ENCODE assay signal across 8 cellular contexts in genomic region chr2:54116608-54117007, GRCh38. TPM values are rescaled to one million over a fixed set of nuclear protein-coding genes. Genes with fewer than 3 reads are reported as not detected.
DNase-seq lines count a peak whose midpoint lies in the region; ATAC-seq and TF ChIP-seq lines count a peak whose summit lies in the region.
"Not testable (repeated sequence)": the region's sequence is repeated elsewhere in the genome, so short reads cannot be mapped to it uniquely, and the experiment has no call there.

No MANE protein-coding gene starts in this region.

- not testable (repeated sequence) for ATAC-seq in activated naive CD8-positive, alpha-beta T cell treated with anti-CD3 and anti-CD28 coated beads, Interleukin-2, amount 10 ng/mL, durations not matched to agents 7 days and 5 days (ENCODE audit: low read depth); natural killer cell treated with Interleukin-12 subunit alpha and Interleukin-12 subunit beta and Interleukin-15 and Interleukin-18, amount 100 ng/mL, for 72 hours; stimulated activated naive CD8-positive, alpha-beta T cell treated with anti-CD3 and anti-CD28 coated beads, Interleukin-15, amount 100 ng/mL, for 72 hours

- H3K36me3 Mint-ChIP-seq in CD4-positive, alpha-beta memory T cell: peaks cover 25 to 31% of the 10 kb centered on the region in 2 donors
- H3K36me3 Mint-ChIP-seq in HFFc6 (ENCODE audit: low read depth): peaks cover 20% of the 10 kb centered on the region
- H3K36me3 Mint-ChIP-seq in activated CD4-positive, alpha-beta T cell treated with anti-CD3 and anti-CD28 coated beads, Interleukin-2, amount 10 ng/mL, durations not matched to agents 7 days and 5 days (ENCODE audit: low read depth): peaks cover 33% of the 10 kb centered on the region
- peaks cover 28% of the 10 kb centered on the region for H3K36me3 Mint-ChIP-seq in activated naive CD8-positive, alpha-beta T cell treated with anti-CD3 and anti-CD28 coated beads, Interleukin-2, amount 10 ng/mL, durations not matched to agents 7 days and 5 days
- peaks cover 15% of the 10 kb centered on the region for H3K36me3 Mint-ChIP-seq in natural killer cell treated with Interleukin-12 subunit alpha and Interleukin-12 subunit beta and Interleukin-15 and Interleukin-18, amount 100 ng/mL, for 72 hours

- intact Hi-C loops in CD4-positive, alpha-beta memory T cell (cut with micrococcal nuclease): loop anchor here (5.0 to 10.0 kb wide), 4 partner anchors 218 to 1401 kb away; partner anchors contain the start of genes CFAP36, EML6 and RTN4

- H3K27me3 Mint-ChIP-seq in CD4-positive, alpha-beta memory T cell; HFFc6 (ENCODE audit: insufficient read depth); activated CD4-positive, alpha-beta T cell treated with anti-CD3 and anti-CD28 coated beads, Interleukin-2, amount 10 ng/mL, durations not matched to agents 7 days and 5 days; activated naive CD8-positive, alpha-beta T cell treated with anti-CD3 and anti-CD28 coated beads, Interleukin-2, amount 10 ng/mL, durations not matched to agents 7 days and 5 days; natural killer cell treated with Interleukin-12 subunit alpha and Interleukin-12 subunit beta and Interleukin-15 and Interleukin-18, amount 100 ng/mL, for 72 hours; stimulated activated naive CD8-positive, alpha-beta T cell treated with anti-CD3 and anti-CD28 coated beads, Interleukin-15, amount 100 ng/mL, for 72 hours: not testable (repeated sequence)

- not testable (repeated sequence) for DNase-seq in CD4-positive, alpha-beta memory T cell; HFFc6; activated CD4-positive, alpha-beta T cell treated with anti-CD3 and anti-CD28 coated beads, Interleukin-2, amount 10 ng/mL, durations not matched to agents 7 days and 5 days; activated naive CD8-positive, alpha-beta T cell treated with anti-CD3 and anti-CD28 coated beads, Interleukin-2, amount 10 ng/mL, durations not matched to agents 7 days and 5 days; epithelial cell of prostate (ENCODE audit: low read depth, low spot score); natural killer cell treated with Interleukin-12 subunit alpha and Interleukin-12 subunit beta and Interleukin-15 and Interleukin-18, amount 100 ng/mL, for 72 hours (ENCODE audit: low spot score); stimulated activated naive CD8-positive, alpha-beta T cell treated with anti-CD3 and anti-CD28 coated beads, Interleukin-15, amount 100 ng/mL, for 72 hours

- peak overlapping the region; percentile 42 to 99 (median 70) for H3K4me3 Mint-ChIP-seq in CD4-positive, alpha-beta memory T cell
- peak overlapping the region; percentile 95 for H3K4me3 Mint-ChIP-seq in HFFc6
- peak overlapping the region; percentile 95 for H3K4me3 Mint-ChIP-seq in activated CD4-positive, alpha-beta T cell treated with anti-CD3 and anti-CD28 coated beads, Interleukin-2, amount 10 ng/mL, durations not matched to agents 7 days and 5 days
- peak overlapping the region; percentile 61 for H3K4me3 Mint-ChIP-seq in activated naive CD8-positive, alpha-beta T cell treated with anti-CD3 and anti-CD28 coated beads, Interleukin-2, amount 10 ng/mL, durations not matched to agents 7 days and 5 days
- peak overlapping the region; percentile 91 for H3K4me3 Mint-ChIP-seq in natural killer cell treated with Interleukin-12 subunit alpha and Interleukin-12 subunit beta and Interleukin-15 and Interleukin-18, amount 100 ng/mL, for 72 hours
- peak overlapping the region; percentile 72 to 95 for H3K4me3 Mint-ChIP-seq in stimulated activated naive CD8-positive, alpha-beta T cell treated with anti-CD3 and anti-CD28 coated beads, Interleukin-15, amount 100 ng/mL, for 72 hours

- H3K4me1 Mint-ChIP-seq in CD4-positive, alpha-beta memory T cell: peaks cover 12 to 27% (median 16%) of the 10 kb centered on the region in 4 donors
- H3K4me1 Mint-ChIP-seq in HFFc6 (ENCODE audit: low read depth): peaks cover 16% of the 10 kb centered on the region
- peaks cover 20% of the 10 kb centered on the region for H3K4me1 Mint-ChIP-seq in activated CD4-positive, alpha-beta T cell treated with anti-CD3 and anti-CD28 coated beads, Interleukin-2, amount 10 ng/mL, durations not matched to agents 7 days and 5 days
- peaks cover 11% of the 10 kb centered on the region for H3K4me1 Mint-ChIP-seq in activated naive CD8-positive, alpha-beta T cell treated with anti-CD3 and anti-CD28 coated beads, Interleukin-2, amount 10 ng/mL, durations not matched to agents 7 days and 5 days
- H3K4me1 Mint-ChIP-seq in natural killer cell treated with Interleukin-12 subunit alpha and Interleukin-12 subunit beta and Interleukin-15 and Interleukin-18, amount 100 ng/mL, for 72 hours (ENCODE audit: low read depth in 2 of 2): peaks cover 7 to 17% of the 10 kb centered on the region in 2 donors
- H3K4me1 Mint-ChIP-seq in stimulated activated naive CD8-positive, alpha-beta T cell treated with anti-CD3 and anti-CD28 coated beads, Interleukin-15, amount 100 ng/mL, for 72 hours: peaks cover 23% of the 10 kb centered on the region

- TF ChIP-seq CTCF in HFFc6 (IDR thresholded peaks at IDR 0.05): 0 out of 2 replicates have a peak, but pooled peaks have one; percentile 9
- TF ChIP-seq CTCF in OCI-LY3 (IDR thresholded peaks at IDR 0.05; ENCODE audit: low read depth, low read length): not testable (repeated sequence)

- not testable (repeated sequence) for H2AFZ ChIP-seq in OCI-LY3 (ENCODE audit: low read depth, low read length)

- peaks cover 17% of the 10 kb centered on the region for H3K4me1 ChIP-seq in CD4-positive, alpha-beta memory T cell (ENCODE audit: insufficient read depth, low read length)
- H3K4me1 ChIP-seq in OCI-LY3 (ENCODE audit: low read length): not testable (repeated sequence)

- H3K27me3 ChIP-seq in CD4-positive, alpha-beta memory T cell (ENCODE audit: insufficient read depth, low read length); OCI-LY3 (ENCODE audit: low read depth, low read length): not testable (repeated sequence)

- H3K27ac ChIP-seq in CD4-positive, alpha-beta memory T cell (ENCODE audit: low read depth, low read length); OCI-LY3 (ENCODE audit: low read length): not testable (repeated sequence)
- H3K27ac ChIP-seq in epithelial cell of prostate: peak overlapping the region; percentile 96

- peak overlapping the region; percentile 5 to 99 (median 70) for H3K27ac Mint-ChIP-seq in CD4-positive, alpha-beta memory T cell
- peak overlapping the region; percentile 100 for H3K27ac Mint-ChIP-seq in HFFc6
- H3K27ac Mint-ChIP-seq in activated CD4-positive, alpha-beta T cell treated with anti-CD3 and anti-CD28 coated beads, Interleukin-2, amount 10 ng/mL, durations not matched to agents 7 days and 5 days: peak overlapping the region; percentile 100
- H3K27ac Mint-ChIP-seq in activated naive CD8-positive, alpha-beta T cell treated with anti-CD3 and anti-CD28 coated beads, Interleukin-2, amount 10 ng/mL, durations not matched to agents 7 days and 5 days: peak overlapping the region; percentile 52
- H3K27ac Mint-ChIP-seq in natural killer cell treated with Interleukin-12 subunit alpha and Interleukin-12 subunit beta and Interleukin-15 and Interleukin-18, amount 100 ng/mL, for 72 hours: peak overlapping the region; percentile 99
- H3K27ac Mint-ChIP-seq in stimulated activated naive CD8-positive, alpha-beta T cell treated with anti-CD3 and anti-CD28 coated beads, Interleukin-15, amount 100 ng/mL, for 72 hours: not testable (repeated sequence)

- POLR2A ChIA-PET in CD4-positive, alpha-beta memory T cell (lab: Charles Lee; ENCODE audit: partially characterized antibody): interaction anchor here (0.5 to 3.7 kb wide), 13 partner anchors 10 to 463 kb away, joined by 3 to 31 read pairs (median 4); partner anchors contain the start of genes ASB3 and PSME4
- POLR2A ChIA-PET in activated CD4-positive, alpha-beta T cell treated with anti-CD3 and anti-CD28 coated beads, Interleukin-2, amount 10 ng/mL, durations not matched to agents 7 days and 5 days (lab: Charles Lee): interaction anchor here (0.6 kb wide), 1 partner anchor 318 kb away, joined by 3 read pairs; no protein-coding TSS in a partner anchor
- POLR2A ChIA-PET in activated naive CD8-positive, alpha-beta T cell treated with anti-CD3 and anti-CD28 coated beads, Interleukin-2, amount 10 ng/mL, durations not matched to agents 7 days and 5 days (lab: Charles Lee): interaction anchor here (0.9 to 1.3 kb wide), 2 partner anchors 13 to 443 kb away, joined by 3 to 4 read pairs; no protein-coding TSS in a partner anchor

- CTCF ChIA-PET in CD4-positive, alpha-beta memory T cell (lab: Charles Lee; ENCODE audit: partially characterized antibody): interaction anchor here (1.3 kb wide), 2 partner anchors 10 to 24 kb away, joined by 3 read pairs; no protein-coding TSS in a partner anchor
- CTCF ChIA-PET in activated CD4-positive, alpha-beta T cell treated with anti-CD3 and anti-CD28 coated beads, Interleukin-2, amount 10 ng/mL, durations not matched to agents 7 days and 5 days (lab: Charles Lee): interaction anchor here (1.2 to 1.6 kb wide), 2 partner anchors 10 to 64 kb away, joined by 3 to 5 read pairs; no protein-coding TSS in a partner anchor

- H3K4me2 ChIP-seq in OCI-LY3 (ENCODE audit: low read length): not testable (repeated sequence)

- not testable (repeated sequence) for H3K9me3 ChIP-seq in CD4-positive, alpha-beta memory T cell (ENCODE audit: control insufficient read depth in 1 of 2, low read length in 2 of 2)
- H3K9me3 ChIP-seq in OCI-LY3 (ENCODE audit: insufficient read depth, low read length): peaks cover 19% of the 10 kb centered on the region

- not testable (repeated sequence) for H3K4me3 ChIP-seq in CD4-positive, alpha-beta memory T cell (ENCODE audit: low read length in 2 of 2)
- H3K4me3 ChIP-seq in OCI-LY3 (ENCODE audit: low read length): peak overlapping the region; percentile 90; the same call in 1 of the 2 replicates

- not testable (repeated sequence) for H3K36me3 ChIP-seq in CD4-positive, alpha-beta memory T cell (ENCODE audit: insufficient read depth, low read length); OCI-LY3 (replicated peaks; ENCODE audit: low read depth, low read length)

- not testable (repeated sequence) for H3K9ac ChIP-seq in OCI-LY3 (ENCODE audit: low read length)

- H3K79me2 ChIP-seq in OCI-LY3 (ENCODE audit: low read length): not testable (repeated sequence)

- not testable (repeated sequence) for H3K9me3 Mint-ChIP-seq in CD4-positive, alpha-beta memory T cell; HFFc6; natural killer cell treated with Interleukin-12 subunit alpha and Interleukin-12 subunit beta and Interleukin-15 and Interleukin-18, amount 100 ng/mL, for 72 hours
- peaks cover 16% of the 10 kb centered on the region for H3K9me3 Mint-ChIP-seq in activated CD4-positive, alpha-beta T cell treated with anti-CD3 and anti-CD28 coated beads, Interleukin-2, amount 10 ng/mL, durations not matched to agents 7 days and 5 days
- peaks cover 14% of the 10 kb centered on the region for H3K9me3 Mint-ChIP-seq in activated naive CD8-positive, alpha-beta T cell treated with anti-CD3 and anti-CD28 coated beads, Interleukin-2, amount 10 ng/mL, durations not matched to agents 7 days and 5 days
- peaks cover 17 to 18% of the 10 kb centered on the region in 2 donors for H3K9me3 Mint-ChIP-seq in stimulated activated naive CD8-positive, alpha-beta T cell treated with anti-CD3 and anti-CD28 coated beads, Interleukin-15, amount 100 ng/mL, for 72 hours

- H4K20me1 ChIP-seq in OCI-LY3 (ENCODE audit: insufficient read depth, low read length): not testable (repeated sequence)

RNA-seq across cellular contexts. Expression of gene ACYP2, which starts 1.2 kb away (rescaled TPM):
- 10 to 100 TPM; 13.1 to 16.9 TPM for total RNA-seq in CD4-positive, alpha-beta memory T cell
- polyA plus RNA-seq in CD4-positive, alpha-beta memory T cell: 10 to 100 TPM; 16.7 to 16.9 TPM
- total RNA-seq in HFFc6 (2021; fragmentation: NEBNext Ultra II Directional; extraction: Animal tissue kit (Norgen Biotek cat#: 25700)): 10 to 100 TPM in 3 of 6 experiments, 1 to 10 TPM in 3; 8.6 to 15.8 (median 9.8) TPM
- 10 to 100 TPM; 12.9 to 13.1 TPM for total RNA-seq in activated CD4-positive, alpha-beta T cell treated with anti-CD3 and anti-CD28 coated beads, Interleukin-2, amount 10 ng/mL, durations not matched to agents 7 days and 5 days
- total RNA-seq in activated naive CD8-positive, alpha-beta T cell treated with anti-CD3 and anti-CD28 coated beads, Interleukin-2, amount 10 ng/mL, durations not matched to agents 7 days and 5 days: 10 to 100 TPM; 13.9 TPM
- total RNA-seq in natural killer cell treated with Interleukin-12 subunit alpha and Interleukin-12 subunit beta and Interleukin-15 and Interleukin-18, amount 100 ng/mL, for 72 hours: 1 to 10 TPM; 4.9 to 7.5 TPM
